In genomic region chr5:141245250-141245717, GRCh38 we compare ENCODE assay signal across 8 cellular contexts. TPM values are rescaled to one million over a fixed set of nuclear protein-coding genes. Genes with fewer than 3 reads are reported as not detected.
DNase-seq lines count a peak whose midpoint lies in the region; ATAC-seq and TF ChIP-seq lines count a peak whose summit lies in the region.

PCDHB15 (plus strand) TSS chr5:141245395; CDS start chr5:141245579, 184 bp downstream.

- H3K36me3 ChIP-seq in DOHH2 (ENCODE audit: control insufficient read depth, low read length) (no peaks in the 10 kb centered on the region), esophagus (ENCODE audit: control insufficient read depth in 2 of 2, insufficient read depth in 2 of 2, low read length in 1 of 2) (no peaks in the 10 kb centered on the region), suprapubic skin (no peaks in the 10 kb centered on the region)

- no peak for ATAC-seq in GM19452 (IDR thresholded peaks at IDR 0.05; ENCODE audit: unreplicated experiment)

- H3K27ac ChIP-seq in DOHH2 (ENCODE audit: low read depth, low read length) (no peak within 1 kb of the TSS), esophagus (ENCODE audit: low read depth in 2 of 2, low read length in 1 of 2) (no peak within 1 kb of the TSS), suprapubic skin (no peak within 1 kb of the TSS)

- H3K4me2 ChIP-seq in DOHH2 (ENCODE audit: low read length) = no peak within 1 kb of the TSS

- peaks cover 15% of the 10 kb centered on the region; the same call in 1 of the 2 replicates for H3K9me3 ChIP-seq in DOHH2 (ENCODE audit: control insufficient read depth, insufficient read depth, low read length)
- H3K9me3 ChIP-seq in esophagus (ENCODE audit: control insufficient read depth in 2 of 2, insufficient read depth in 1 of 2, low read depth in 1 of 2, low read length in 1 of 2) = peaks cover 22 to 39% of the 10 kb centered on the region in 2 donors
- peaks cover 84% of the 10 kb centered on the region for H3K9me3 ChIP-seq in suprapubic skin

- TF ChIP-seq POLR2A in suprapubic skin (IDR thresholded peaks at IDR 0.05) = no peak

- H3K4me3 ChIP-seq in DOHH2 (ENCODE audit: low read length) (no peak within 1 kb of the TSS), esophagus (ENCODE audit: low read depth in 1 of 2, low read length in 2 of 2) (peak within 1 kb of the TSS; percentile 6 to 18), suprapubic skin (no peak within 1 kb of the TSS)

- TF ChIP-seq EP300 in suprapubic skin (IDR thresholded peaks at IDR 0.05) = no peak

- no peaks in the 10 kb centered on the region for H3K79me2 ChIP-seq in DOHH2 (ENCODE audit: control insufficient read depth, low read length)

- DNase-seq in NCI-H446 treated with DMSO at 0.1 percent for 48 hours (lab: John Stamatoyannopoulos, UW) (peak; percentile 14), occipital lobe (lab: John Stamatoyannopoulos, UW) (no peak), suprapubic skin (ENCODE audit: low spot score in 2 of 2) (no peak), cortex of kidney (lab: John Stamatoyannopoulos, UW) (no peak), DMS79 (lab: John Stamatoyannopoulos, UW) (no peak)

- no peaks in the 10 kb centered on the region for H4K20me1 ChIP-seq in DOHH2 (ENCODE audit: control insufficient read depth, insufficient read depth, low read depth, low read length)

- TF ChIP-seq CTCF in DOHH2 (IDR thresholded peaks at IDR 0.05; ENCODE audit: low read depth, low read length, poor library complexity, severe bottlenecking) (peak; percentile 47), suprapubic skin (IDR thresholded peaks at IDR 0.05) (no peak)

- H3K4me1 ChIP-seq in DOHH2 (ENCODE audit: control insufficient read depth, low read length) (no peaks in the 10 kb centered on the region), esophagus (ENCODE audit: control insufficient read depth in 2 of 2, insufficient read depth in 2 of 2, low read length in 1 of 2) (no peaks in the 10 kb centered on the region), suprapubic skin (no peaks in the 10 kb centered on the region)

- 10 to 14% methylated on average over 16 of the region's 16 CpGs for WGBS in esophagus, 2 donors
- WGBS in suprapubic skin = 3% methylated on average over 16 of the region's 16 CpGs

- no peaks in the 10 kb centered on the region for H3K9me2 ChIP-seq in DOHH2 (replicated peaks; ENCODE audit: control insufficient read depth, low read length)

- H3K27me3 ChIP-seq in DOHH2 (ENCODE audit: control insufficient read depth, low read length) (no peaks in the 10 kb centered on the region), esophagus (ENCODE audit: control insufficient read depth in 1 of 2, insufficient read depth in 2 of 2, low read length in 2 of 2) (no peaks in the 10 kb centered on the region), suprapubic skin (no peaks in the 10 kb centered on the region)

- no peaks in the 10 kb centered on the region for H3F3A ChIP-seq in DOHH2 (ENCODE audit: control insufficient read depth, insufficient read depth)

RNA-seq across cellular contexts. Expression of gene PCDHB15, which starts in this region (rescaled TPM):
- polyA plus RNA-seq in esophagus = under 1 TPM; 0.37 to 0.80 TPM
- total RNA-seq in occipital lobe (22.1 TPM), suprapubic skin (1 to 10 TPM in 3 of 4 donors, under 1 TPM in 1; 0.68 to 2.3 (median 1.6) TPM)

Comparison
In these comparisons a context has a peak if more than half of its experiments do, and no peak if none do; other contexts are left out.
1. H3K4me3 ChIP-seq: peak in esophagus (2 of 2); none in DOHH2 (single experiment) and suprapubic skin (single experiment).